Comparison of ENCODE assay signal across 12 cellular contexts in genomic region chr1:93584238-93585003, GRCh38.
DNase-seq lines count a peak whose midpoint lies in the region; ATAC-seq and TF ChIP-seq lines count a peak whose summit lies in the region.
"Had no signal": no experiment of that assay in that cellular context is flagged by ENCODE, and none has a peak within 500 bp of the region (broad histone marks: within the 10 kb centered on the region; RNA-seq: fewer than 3 reads in every experiment).

No MANE protein-coding gene starts in this region.

- 23 to 25% methylated on average over 9 of the region's 9 CpGs for WGBS in body of pancreas, 2 donors
- WGBS in right cardiac atrium, result 46% methylated on average over 9 of the region's 9 CpGs
- 29% methylated on average over 9 of the region's 9 CpGs for WGBS in prostate gland

- DNase-seq in AG04450 (ENCODE audit: low read depth, low spot score) (no peak), body of pancreas (peak in 1 of 4 donors; percentile 33), right cardiac atrium (no peak), prostate gland (ENCODE audit: low spot score) (peak; percentile 63), NCI-H1417 (lab: John Stamatoyannopoulos, UW) (no peak)
- DNase-seq in activated CD4-positive, alpha-beta T cell treated with anti-CD3 and anti-CD28 coated beads, Interleukin-2, amount 10 ng/mL, durations not matched to agents 24 days and 14 days, result no peak
- DNase-seq: activated CD4-positive, alpha-beta memory T cell treated with anti-CD3 and anti-CD28 coated beads, Interleukin-2, amount 10 ng/mL, durations not matched to agents 7 days and 5 days; NCI-H2107; SJCRH30; stimulated activated CD4-positive, alpha-beta T cell treated with anti-CD3 and anti-CD28 coated beads, Interleukin-4, amount 100 ng/mL, for 4 hours had no signal

- H3K4me3 Mint-ChIP-seq in activated CD4-positive, alpha-beta T cell treated with anti-CD3 and anti-CD28 coated beads, Interleukin-2, amount 10 ng/mL, durations not matched to agents 24 days and 14 days, result no peak overlapping the region
- H3K4me3 Mint-ChIP-seq: activated CD4-positive, alpha-beta memory T cell treated with anti-CD3 and anti-CD28 coated beads, Interleukin-2, amount 10 ng/mL, durations not matched to agents 7 days and 5 days had no signal

- H3K27ac ChIP-seq in AG04450 (ENCODE audit: low read depth, low read length) (peak overlapping the region; percentile 31), body of pancreas (peak overlapping the region; percentile 81 to 92 (median 90)), right cardiac atrium (ENCODE audit: low read length) (peak overlapping the region; percentile 95), prostate gland (peak overlapping the region; percentile 70 to 77)
- H3K27ac ChIP-seq: SJCRH30 had no signal

- H3K36me3 ChIP-seq in body of pancreas (replicated peaks in 1 of 2; ENCODE audit: insufficient read depth in 1 of 2, low read depth in 2 of 2) (no peaks in the 10 kb centered on the region), prostate gland (no peaks in the 10 kb centered on the region)

- TF ChIP-seq POLR2A in body of pancreas (IDR thresholded peaks at IDR 0.05), result no peak
- no peak for TF ChIP-seq POLR2A in prostate gland (IDR thresholded peaks at IDR 0.05)

- POLR2A ChIA-PET in AG04450 (lab: Yijun Ruan, JAX), result no interaction called here

- H3K4me1 ChIP-seq in body of pancreas (peaks cover 58% of the 10 kb centered on the region), right cardiac atrium (ENCODE audit: control insufficient read depth, insufficient read depth, low read length) (peaks cover 2% of the 10 kb centered on the region), prostate gland (replicated peaks) (peaks cover 6% of the 10 kb centered on the region)
- H3K4me1 ChIP-seq: SJCRH30 had no signal

- H3K4me3 ChIP-seq in AG04450 (ENCODE audit: low read depth, low read length), result no peak overlapping the region
- H3K4me3 ChIP-seq in body of pancreas, result no peak overlapping the region
- H3K4me3 ChIP-seq in right cardiac atrium (ENCODE audit: low read length), result no peak overlapping the region
- peak overlapping the region; percentile 7 to 14 for H3K4me3 ChIP-seq in prostate gland
- H3K4me3 ChIP-seq: SJCRH30 had no signal

- H3K9me3 ChIP-seq in AG04450 (ENCODE audit: control insufficient read depth, insufficient read depth, low read length) (no peaks in the 10 kb centered on the region), body of pancreas (no peaks in the 10 kb centered on the region), right cardiac atrium (ENCODE audit: control insufficient read depth, low read length) (no peaks in the 10 kb centered on the region), prostate gland (no peaks in the 10 kb centered on the region)
- H3K9me3 ChIP-seq: SJCRH30 had no signal

- no peaks in the 10 kb centered on the region for H3K9me3 Mint-ChIP-seq in activated CD4-positive, alpha-beta T cell treated with anti-CD3 and anti-CD28 coated beads, Interleukin-2, amount 10 ng/mL, durations not matched to agents 24 days and 14 days
- H3K9me3 Mint-ChIP-seq: activated CD4-positive, alpha-beta memory T cell treated with anti-CD3 and anti-CD28 coated beads, Interleukin-2, amount 10 ng/mL, durations not matched to agents 7 days and 5 days had no signal

- no peaks in the 10 kb centered on the region for H3K27me3 Mint-ChIP-seq in activated CD4-positive, alpha-beta T cell treated with anti-CD3 and anti-CD28 coated beads, Interleukin-2, amount 10 ng/mL, durations not matched to agents 24 days and 14 days
- H3K27me3 Mint-ChIP-seq: activated CD4-positive, alpha-beta memory T cell treated with anti-CD3 and anti-CD28 coated beads, Interleukin-2, amount 10 ng/mL, durations not matched to agents 7 days and 5 days had no signal

- CTCF ChIA-PET in AG04450 (lab: Charles Lee), result interaction anchor here (1.3 kb wide), 1 partner anchor 280 kb away, joined by 3 read pairs; no protein-coding TSS in a partner anchor

- H3K27ac Mint-ChIP-seq in activated CD4-positive, alpha-beta T cell treated with anti-CD3 and anti-CD28 coated beads, Interleukin-2, amount 10 ng/mL, durations not matched to agents 24 days and 14 days, result no peak overlapping the region
- H3K27ac Mint-ChIP-seq: activated CD4-positive, alpha-beta memory T cell treated with anti-CD3 and anti-CD28 coated beads, Interleukin-2, amount 10 ng/mL, durations not matched to agents 7 days and 5 days had no signal

- peaks cover 9% of the 10 kb centered on the region for H3K4me1 Mint-ChIP-seq in activated CD4-positive, alpha-beta T cell treated with anti-CD3 and anti-CD28 coated beads, Interleukin-2, amount 10 ng/mL, durations not matched to agents 24 days and 14 days

- intact Hi-C loops in body of pancreas (cut with DNase I) (no loop called here), right cardiac atrium (cut with DNase I) (no loop called here), prostate gland (cut with DNase I) (no loop called here)
- intact Hi-C loops in activated CD4-positive, alpha-beta T cell treated with anti-CD3 and anti-CD28 coated beads, Interleukin-2, amount 10 ng/mL, durations not matched to agents 24 days and 14 days (cut with micrococcal nuclease), result no loop called here

- no peaks in the 10 kb centered on the region for H3K27me3 ChIP-seq in AG04450 (ENCODE audit: control insufficient read depth, insufficient read depth, low read length)
- no peaks in the 10 kb centered on the region for H3K27me3 ChIP-seq in body of pancreas
- H3K27me3 ChIP-seq in right cardiac atrium (ENCODE audit: control insufficient read depth, insufficient read depth), result no peaks in the 10 kb centered on the region
- H3K27me3 ChIP-seq in prostate gland (replicated peaks; ENCODE audit: insufficient read depth), result no peaks in the 10 kb centered on the region
- H3K27me3 ChIP-seq: SJCRH30 had no signal

- H3K36me3 Mint-ChIP-seq in activated CD4-positive, alpha-beta T cell treated with anti-CD3 and anti-CD28 coated beads, Interleukin-2, amount 10 ng/mL, durations not matched to agents 24 days and 14 days (ENCODE audit: low read depth), result no peaks in the 10 kb centered on the region

- ATAC-seq in body of pancreas, result peak; percentile 28
- ATAC-seq in right cardiac atrium, result peak; percentile 34 to 44
- no peak for ATAC-seq in GM19351 (IDR thresholded peaks at IDR 0.05; ENCODE audit: unreplicated experiment)
- no peak for ATAC-seq in HG02885 (IDR thresholded peaks at IDR 0.05; ENCODE audit: poor library complexity, unreplicated experiment)

- TF ChIP-seq CTCF in AG04450 (IDR thresholded peaks at IDR 0.05; ENCODE audit: low read depth, low read length) (no peak), body of pancreas (IDR thresholded peaks at IDR 0.05) (peak in 3 of 7 experiments; percentile 13 to 44 (median 17)), prostate gland (IDR thresholded peaks at IDR 0.05) (peak in 2 of 4 experiments; percentile 24)

Comparison
In these comparisons a context has a peak if more than half of its experiments do, and no peak if none do; other contexts are left out.
1. H3K27ac ChIP-seq: peak in every context shown above with its lines; median percentile 95 in right cardiac atrium; 90 in body of pancreas; 74 in prostate gland; 31 in AG04450.
2. H3K4me3 ChIP-seq: peak in prostate gland (2 of 2); none in AG04450 (single experiment), body of pancreas (0 of 2) and right cardiac atrium (single experiment).
3. ATAC-seq: peak in body of pancreas (single experiment) and right cardiac atrium (2 of 2); none in GM19351 (single experiment) and HG02885 (single experiment).